ENCODE assay signal across 8 cellular contexts in genomic region chrX:100928660-100929613, GRCh38. TPM values are rescaled to one million over a fixed set of nuclear protein-coding genes. Genes with fewer than 3 reads are reported as not detected.
DNase-seq lines count a peak whose midpoint lies in the region; ATAC-seq, FAIRE-seq and TF ChIP-seq lines count a peak whose summit lies in the region.

XKRX (minus strand) TSS chrX:100928917; CDS start chrX:100928304, 613 bp downstream.

- TF ChIP-seq EP300 in A549 (IDR thresholded peaks at IDR 0.05) = no peak
- TF ChIP-seq EP300 in HepG2 (IDR thresholded peaks at IDR 0.05; ENCODE audit: low read depth in 2 of 2, low read length in 2 of 2) = no peak
- no peak for TF ChIP-seq EP300 in HepG2 (CRISPR knock-in tag; IDR thresholded peaks at IDR 0.05; ENCODE audit: borderline replicate concordance)

- TF ChIP-seq POLR2A in A549 (IDR thresholded peaks at IDR 0.05; ENCODE audit: low read length) = no peak
- no peak for TF ChIP-seq POLR2A in HepG2 (IDR thresholded peaks at IDR 0.05; ENCODE audit: insufficient read depth in 1 of 2, low read depth in 2 of 2, low read length in 2 of 2)

- DNase-seq in A549 (ENCODE audit: low read depth in 1 of 2, low spot score in 1 of 2) = peak; percentile 23 to 43
- peak in 28 of 34 experiments; percentile 5 to 48 (median 24) for DNase-seq in T-cell
- DNase-seq in MCF 10A (ENCODE audit: unreplicated experiment) = peak; percentile 47
- DNase-seq in HepG2 (ENCODE audit: low spot score) = no peak
- peak; percentile 6 for DNase-seq in stimulated activated CD8-positive, alpha-beta memory T cell treated with anti-CD3 and anti-CD28 coated beads, Interleukin-12 subunit alpha, Interleukin-12 subunit beta, amount 100 ng/mL, for 1 hour (ENCODE audit: low read depth)

- CTCF ChIA-PET in A549 (lab: Yijun Ruan, JAX) (interaction anchor here (1.4 kb wide), 1 partner anchor 58 kb away, joined by 3 read pairs; no protein-coding TSS in a partner anchor), T-cell (lab: Charles Lee) (interaction anchor here (0.6 to 0.7 kb wide), 2 partner anchors 10 to 162 kb away, joined by 3 read pairs; no protein-coding TSS in a partner anchor), MCF 10A (lab: Yijun Ruan, JAX) (interaction anchor here (0.5 to 0.8 kb wide), 3 partner anchors 13 to 150 kb away, joined by 3 to 4 read pairs (median 3); no protein-coding TSS in a partner anchor), HepG2 (lab: Yijun Ruan, JAX; ENCODE audit: low intra/inter-chr PET ratio, low total read pairs) (no interaction called here)

- H3K36me3 ChIP-seq in HepG2 (replicated peaks in 1 of 2; ENCODE audit: control insufficient read depth in 1 of 2, insufficient read depth in 2 of 2, low read length in 2 of 2) = no peaks in the 10 kb centered on the region

- TF ChIP-seq CTCF in A549 (IDR thresholded peaks at IDR 0.05) = no peak
- TF ChIP-seq CTCF in MCF 10A (IDR thresholded peaks at IDR 0.05; ENCODE audit: unreplicated experiment) = no peak
- no peak for TF ChIP-seq CTCF in HepG2 (CRISPR knock-in tag; IDR thresholded peaks at IDR 0.05)

- H3K9me3 ChIP-seq in A549 (peaks cover 7% of the 10 kb centered on the region; the same call in 1 of the 3 replicates), HepG2 (ENCODE audit: low read length) (no peaks in the 10 kb centered on the region)

- H2AFZ ChIP-seq in HepG2 (ENCODE audit: low read length) = no peak within 1 kb of the TSS

- H3K4me1 ChIP-seq in A549 = peaks cover 4% of the 10 kb centered on the region; the same call in 2 of the 3 replicates
- peaks cover 6% of the 10 kb centered on the region; the same call in 1 of the 2 replicates for H3K4me1 ChIP-seq in HepG2 (ENCODE audit: insufficient read depth, low read length)

- H4K20me1 ChIP-seq in HepG2 (ENCODE audit: insufficient read depth, low read length) = no peaks in the 10 kb centered on the region

- peak within 1 kb of the TSS; percentile 18 to 32; a peak in 4 of 6 replicates for H3K27ac ChIP-seq in A549
- H3K27ac ChIP-seq in HepG2 (ENCODE audit: extremely low read length, insufficient read depth, low read length) = no peak within 1 kb of the TSS

- no peaks in the 10 kb centered on the region for H3K27me3 ChIP-seq in HepG2 (ENCODE audit: control insufficient read depth in 1 of 2, insufficient read depth in 2 of 2, low read length in 2 of 2)

- H3K27me3 Mint-ChIP-seq in T-cell = peaks cover 4 to 13% of the 10 kb centered on the region in 2 donors
- peaks cover 52% of the 10 kb centered on the region for H3K27me3 Mint-ChIP-seq in MCF 10A (ENCODE audit: insufficient read depth, unreplicated experiment)

- POLR2A ChIA-PET in A549 (lab: Yijun Ruan, JAX) (interaction anchor here (0.7 kb wide), 1 partner anchor 11 kb away, joined by 3 read pairs; no protein-coding TSS in a partner anchor), T-cell (lab: Charles Lee) (interaction anchor here in 1 of 2 donors (0.9 kb wide), 1 partner anchor 9 kb away, joined by 3 read pairs; no protein-coding TSS in a partner anchor), MCF 10A (lab: Yijun Ruan, JAX) (interaction anchor here (0.6 to 0.7 kb wide), 2 partner anchors 11 to 21 kb away, joined by 3 to 6 read pairs; no protein-coding TSS in a partner anchor), HepG2 (lab: Yijun Ruan, JAX) (no interaction called here)

- no peaks in the 10 kb centered on the region for H3K36me3 Mint-ChIP-seq in T-cell
- no peaks in the 10 kb centered on the region for H3K36me3 Mint-ChIP-seq in MCF 10A (ENCODE audit: insufficient read depth, unreplicated experiment)

- H3K9ac ChIP-seq in HepG2 (ENCODE audit: insufficient read depth, low read depth, low read length) = no peak within 1 kb of the TSS

- FAIRE-seq in A549 (lab: Jason Lieb, UNC) (no peak), HepG2 (lab: Jason Lieb, UNC) (no peak)

- H3K9me3 Mint-ChIP-seq in T-cell = peaks cover 0 to 4% (median 0%) of the 10 kb centered on the region in 3 donors
- H3K9me3 Mint-ChIP-seq in MCF 10A (ENCODE audit: unreplicated experiment) = peaks cover 16% of the 10 kb centered on the region

- peak; percentile 83 to 89 for ATAC-seq in A549
- ATAC-seq in GM18907 (IDR thresholded peaks at IDR 0.05; ENCODE audit: unreplicated experiment) = peak; percentile 74
- peak; percentile 56 for ATAC-seq in HG03520 (IDR thresholded peaks at IDR 0.05; ENCODE audit: unreplicated experiment)
- ATAC-seq in T-cell (replicated peaks in 1 of 4) = peak; percentile 84 to 92 (median 91)
- peak; percentile 88 for ATAC-seq in HepG2
- ATAC-seq in GM19324 (IDR thresholded peaks at IDR 0.05; ENCODE audit: low FRiP score, unreplicated experiment) = no peak

- H3K4me3 ChIP-seq in A549 (peak within 1 kb of the TSS; percentile 53), HepG2 (replicated peaks in 1 of 3; ENCODE audit: insufficient read depth in 1 of 3, low read depth in 2 of 3, low read length in 3 of 3) (peak within 1 kb of the TSS; percentile 39 to 58 (median 40); a peak in 5 of 6 replicates)

- peaks cover 33 to 46% (median 37%) of the 10 kb centered on the region in 3 donors for H3K4me1 Mint-ChIP-seq in T-cell
- H3K4me1 Mint-ChIP-seq in MCF 10A (ENCODE audit: insufficient read depth, unreplicated experiment) = no peaks in the 10 kb centered on the region

- intact Hi-C loops in MCF 10A (cut with micrococcal nuclease) (no loop called here), HepG2 (cut with micrococcal nuclease; ENCODE audit: unreplicated experiment) (no loop called here)

- TF ChIP-seq RAD21 in A549 (conservative IDR thresholded peaks at IDR 0.05 in 1 of 2, IDR thresholded peaks at IDR 0.05 in 1 of 2) (0 out of 5 replicates have a peak, but pooled peaks of 1 of the 2 experiments have one; percentile 11), HepG2 (CRISPR knock-in tag; IDR thresholded peaks at IDR 0.05) (no peak)

- H3K79me2 ChIP-seq in HepG2 (ENCODE audit: insufficient read depth, low read length) = no peaks in the 10 kb centered on the region

- in situ Hi-C loops in HepG2 (cut with HindIII; ENCODE audit: extremely low pct_ligation_motif_present, low pct_unique_long_range_greater_than_20kb) = no loop called here

- peak within 1 kb of the TSS; percentile 89 for H3K4me2 ChIP-seq in A549
- H3K4me2 ChIP-seq in HepG2 (ENCODE audit: low read depth, low read length) = peak within 1 kb of the TSS; percentile 63

- H3K27ac Mint-ChIP-seq in T-cell (peak within 1 kb of the TSS; percentile 31 to 85), MCF 10A (ENCODE audit: low read depth, unreplicated experiment) (peak within 1 kb of the TSS; percentile 35)

- H3K4me3 Mint-ChIP-seq in T-cell = peak within 1 kb of the TSS; percentile 84 to 89 (median 88)
- peak within 1 kb of the TSS; percentile 77 for H3K4me3 Mint-ChIP-seq in MCF 10A (ENCODE audit: unreplicated experiment)

- BruUV-seq in MCF 10A (replicated peaks; lab: Mats Ljungman, UMichigan) (no TSS peak), HepG2 (replicated peaks; lab: Mats Ljungman, UMichigan) (no TSS peak)

- WGBS in A549 (ENCODE audit: missing lambda C conversion rate) = 15% methylated on average over 24 of the region's 51 CpGs
- 0% methylated on average over 1 of the region's 51 CpGs for WGBS in HepG2 (ENCODE audit: low lambda C conversion rate)

TF ChIP-seq in A549, 52 proteins besides CTCF, POLR2A, EP300 and RAD21 (continues in another document):
- TF ChIP-seq SMC3 (IDR thresholded peaks at IDR 0.05) (no peak), FOSB (CRISPR knock-in tag; IDR thresholded peaks at IDR 0.05) (no peak)

TF ChIP-seq in HepG2, 621 proteins besides CTCF, POLR2A, EP300 and RAD21 (continues in another document):
- TF ChIP-seq ZKSCAN1 (IDR thresholded peaks at IDR 0.05; ENCODE audit: low read length) (no peak), RCOR2 (CRISPR knock-in tag; IDR thresholded peaks at IDR 0.05) (no peak), FOXO1 (CRISPR knock-in tag; IDR thresholded peaks at IDR 0.05) (no peak), ZNF670 (CRISPR knock-in tag; IDR thresholded peaks at IDR 0.05; ENCODE audit: borderline replicate concordance) (no peak), CBX1 (IDR thresholded peaks at IDR 0.05; ENCODE audit: low read depth) (no peak)
- TF ChIP-seq, protein P1, sequence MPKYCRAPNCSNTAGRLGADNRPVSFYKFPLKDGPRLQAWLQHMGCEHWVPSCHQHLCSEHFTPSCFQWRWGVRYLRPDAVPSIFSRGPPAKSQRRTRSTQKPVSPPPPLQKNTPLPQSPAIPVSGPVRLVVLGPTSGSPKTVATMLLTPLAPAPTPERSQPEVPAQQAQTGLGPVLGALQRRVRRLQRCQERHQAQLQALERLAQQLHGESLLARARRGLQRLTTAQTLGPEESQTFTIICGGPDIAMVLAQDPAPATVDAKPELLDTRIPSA (CRISPR knock-in tag; IDR thresholded peaks at IDR 0.05; ENCODE audit: borderline replicate concordance) = no peak

RNA-seq across cellular contexts. Expression of gene XKRX, which starts in this region (rescaled TPM):
- polyA plus RNA-seq in A549 (2011; rRNA removed) = 0.50 and 0.65 TPM in 2 replicates
- 0.03 TPM in 2 replicates for polyA plus RNA-seq in A549 (2012; cell fraction: cytosol; rRNA removed)
- polyA plus RNA-seq in A549 (2012; cell fraction: nucleus; rRNA removed) = 0.02 and 0.06 TPM in 2 replicates
- 0.12 to 0.16 TPM (median 0.13 TPM) in 3 replicates for polyA plus RNA-seq in A549 (2017; fragmentation: RNase III; extraction: RNeasy Plus Mini Kit Qiagen cat#74134 plus additional on column Dnase treatment)
- polyA minus RNA-seq in A549 (2011; rRNA and poly(A)+ RNA removed) = 0.66 and 1.2 TPM in 2 replicates
- 1 to 10 TPM in 4 of 5 donors, under 1 TPM in 1; 0.53 to 4.8 (median 1.8) TPM for total RNA-seq in T-cell
- 0.17 and 0.26 TPM in 2 replicates for total RNA-seq in MCF 10A (2022)
- not detected in 2 replicates for total RNA-seq in HepG2 (2016; rRNA removed; fragmentation: Illumina TruSeq; extraction: Trizol)
- not detected in 2 replicates for total RNA-seq in HepG2 (2016; cell fraction: cytosol; rRNA removed; fragmentation: Illumina TruSeq; extraction: Trizol; ENCODE audit: low read depth)
- 0.04 TPM in 1 of 2 replicates, not detected in the other for total RNA-seq in HepG2 (2016; cell fraction: insoluble cytoplasmic fraction; rRNA removed; fragmentation: Illumina TruSeq; extraction: Trizol)
- total RNA-seq in HepG2 (2016; cell fraction: membrane; rRNA removed; fragmentation: Illumina TruSeq; extraction: Trizol) = not detected in 2 replicates
- 0.16 TPM in 1 of 2 replicates, not detected in the other for total RNA-seq in HepG2 (2016; cell fraction: nucleus; rRNA removed; fragmentation: Illumina TruSeq; extraction: Trizol)
- polyA plus RNA-seq in HepG2 (2011; rRNA removed) = not detected in 2 replicates
- not detected in 2 replicates for polyA plus RNA-seq in HepG2 (2011; cell fraction: cytosol; rRNA removed)
- not detected in 2 replicates for polyA plus RNA-seq in HepG2 (2011; cell fraction: nucleus; rRNA removed)
- polyA plus RNA-seq in HepG2 (2012) = not detected in 2 replicates
- not detected in 2 replicates for polyA plus RNA-seq in HepG2 (2016; cell fraction: cytosol; fragmentation: Illumina TruSeq; extraction: Trizol; ENCODE audit: low read depth)
- not detected in 2 replicates for polyA plus RNA-seq in HepG2 (2016; cell fraction: insoluble cytoplasmic fraction; fragmentation: Illumina TruSeq; extraction: Trizol; ENCODE audit: low read depth)
- polyA plus RNA-seq in HepG2 (2016; cell fraction: membrane; fragmentation: Illumina TruSeq; extraction: Trizol; ENCODE audit: low read depth) = not detected in 2 replicates
- not detected in 2 replicates for polyA plus RNA-seq in HepG2 (2016; cell fraction: nucleus; fragmentation: Illumina TruSeq; extraction: Trizol; ENCODE audit: insufficient read depth, low read depth)
- 0.30 TPM in 1 of 2 replicates, not detected in the other for polyA minus RNA-seq in HepG2 (2011; rRNA and poly(A)+ RNA removed; ENCODE audit: low replicate concordance)
- polyA minus RNA-seq in HepG2 (2011; cell fraction: cytosol; rRNA and poly(A)+ RNA removed) = not detected in 2 replicates
- polyA minus RNA-seq in HepG2 (2011; cell fraction: nucleus; rRNA and poly(A)+ RNA removed) = not detected in 2 replicates

Comparison
In these comparisons a context has a peak if more than half of its experiments do, and no peak if none do; other contexts are left out.
1. Peak in DNase-seq in MCF 10A; RNA of the gene not detected or under 1 TPM.
2. Peak in ATAC-seq, H3K4me3 ChIP-seq and H3K4me2 ChIP-seq in HepG2; RNA of the gene not detected or under 1 TPM.
3. Of the 38 proteins assayed by ChIP-seq in both HepG2 and A549: peak only in HepG2: none; only in A549: MAX; in both: none; in neither: 36; mixed calls (peak in some experiments, not most) for 1.